30 cellular contexts compared by ENCODE assay signal in the genomic region with DNA sequence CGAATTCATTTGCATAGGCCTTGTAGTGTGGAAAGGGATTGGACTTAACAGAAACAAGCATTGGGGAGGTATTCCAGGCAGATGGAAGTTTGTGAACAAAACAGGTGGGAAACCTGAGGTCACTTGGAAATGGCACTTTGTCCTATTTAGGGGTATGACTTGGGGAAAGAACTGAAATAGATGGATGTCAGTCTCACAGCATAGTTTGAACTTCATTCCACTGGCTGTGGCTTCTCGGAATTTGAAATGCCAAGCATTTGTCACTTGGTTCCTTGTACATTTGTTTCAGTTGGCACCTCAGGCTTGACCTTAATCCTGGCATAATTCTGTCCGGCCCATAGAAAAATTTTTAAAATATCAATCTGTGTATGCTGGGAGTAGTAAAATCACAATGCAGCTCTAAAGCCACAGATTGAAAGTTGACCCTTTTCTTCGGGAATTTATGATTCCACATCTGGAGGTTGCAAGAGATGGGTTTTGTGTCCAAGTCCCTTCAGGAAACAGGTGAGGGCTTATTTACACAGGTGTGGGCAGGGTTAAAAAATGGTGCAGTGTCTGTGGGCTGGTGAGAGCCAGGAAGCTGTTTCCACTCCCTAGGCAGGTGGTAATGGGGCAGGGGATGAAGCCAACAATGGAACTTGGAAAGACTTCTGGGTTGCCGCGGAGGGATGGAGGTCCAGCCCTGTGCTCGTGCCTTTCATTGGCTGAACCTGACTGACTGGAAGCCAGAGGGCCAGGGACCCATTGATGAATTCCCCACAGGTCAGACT.
"Had no signal": no experiment of that assay in that cellular context is flagged by ENCODE, and none has a peak within 500 bp of the region (broad histone marks: within the 10 kb centered on the region; RNA-seq: fewer than 3 reads in every experiment).

No MANE protein-coding gene starts in this region.

- H3K27ac Mint-ChIP-seq: activated naive CD8-positive, alpha-beta T cell; nephron progenitor cell; progenitor cell of endocrine pancreas; type B pancreatic cell had no signal

- DNase-seq: activated CD4-positive, alpha-beta T cell treated with anti-CD3 and anti-CD28 coated beads for 4 hours; activated CD4-positive, alpha-beta T cell treated with anti-CD3 and anti-CD28 coated beads, Interleukin-2, amount 50 U/mL, for 4 hours; activated CD8-positive, alpha-beta memory T cell treated with anti-CD3 and anti-CD28 coated beads for 24 hours; activated effector memory CD4-positive, alpha-beta T cell treated with Interleukin-2 at 50 U/mL for 16 hours; activated naive CD4-positive, alpha-beta T cell treated with Interleukin-2 at 50 U/mL for 16 hours; anterior cingulate cortex; dermis blood vessel endothelial cell; effector CD4-positive, alpha-beta T cell; esophagus squamous epithelium; foreskin melanocyte; heart right ventricle; left lung; lower lobe of right lung; mesenchymal stem cell; nephron progenitor cell; ovary; right lobe of liver; stimulated activated CD4-positive, alpha-beta T cell treated with anti-CD3 and anti-CD28 coated beads, Interleukin-12 subunit alpha, Interleukin-12 subunit beta, amount 100 ng/mL, for 4 hours; stimulated activated CD4-positive, alpha-beta T cell treated with anti-CD3 and anti-CD28 coated beads, Interleukin-4, amount 100 ng/mL, for 1 hour; stimulated activated naive CD8-positive, alpha-beta T cell treated with anti-CD3 and anti-CD28 coated beads, Interleukin-15, Interleukin-2, amounts not matched to agents 100 U/mL and 50 U/mL, for 24 hours; substantia nigra; T-helper 9 cell; uterus had no signal

- H3K36me3 Mint-ChIP-seq: activated naive CD8-positive, alpha-beta T cell; type B pancreatic cell had no signal

- H3K27me3 ChIP-seq: left lung, ovary, right lobe of liver, uterus had no signal

- H3K27me3 Mint-ChIP-seq: progenitor cell of endocrine pancreas, type B pancreatic cell had no signal

- H3K4me3 ChIP-seq: esophagus squamous epithelium, heart right ventricle, left lung, lower lobe of right lung, ovary, right lobe of liver, skin epidermis, uterus had no signal

- H3K27ac ChIP-seq: esophagus squamous epithelium, heart right ventricle, left lung, lower lobe of right lung, neutrophil, ovary, right lobe of liver, skin epidermis, uterus, VCaP had no signal

- H3K4me1 Mint-ChIP-seq: central memory CD8-positive, alpha-beta T cell had no signal

- H3K9me3 Mint-ChIP-seq: central memory CD8-positive, alpha-beta T cell; nephron progenitor cell; type B pancreatic cell had no signal

- H3K36me3 ChIP-seq: esophagus squamous epithelium, heart right ventricle, left lung, lower lobe of right lung, neutrophil, ovary, right lobe of liver, uterus had no signal

- H3K4me1 ChIP-seq: right lobe of liver had no signal

- H3K9me3 ChIP-seq: esophagus squamous epithelium, heart right ventricle, left lung, lower lobe of right lung, neutrophil, ovary, right lobe of liver, uterus had no signal

- H3K4me3 Mint-ChIP-seq: activated naive CD8-positive, alpha-beta T cell; central memory CD8-positive, alpha-beta T cell; nephron progenitor cell; type B pancreatic cell had no signal
